Comparison of ENCODE assay signal across 1 cellular context in genomic region chr5:134409321-134409720, GRCh38.
TF ChIP-seq lines count a peak whose summit lies in the region.

No MANE protein-coding gene starts in this region.

TF ChIP-seq in HEK293, 187 proteins besides CTCF, POLR2A, EP300 and RAD21 (continued from another document):
- TF ChIP-seq ZNF18 (tag by site-specific recombination; IDR thresholded peaks at IDR 0.05) (peak; percentile 76), ZNF416 (tag by site-specific recombination; IDR thresholded peaks at IDR 0.05) (no peak), ZNF624 (tag by site-specific recombination; IDR thresholded peaks at IDR 0.05) (no peak), ZNF645 (tag by site-specific recombination; IDR thresholded peaks at IDR 0.05) (no peak), REPIN1 (tag by site-specific recombination; IDR thresholded peaks at IDR 0.05; ENCODE audit: low read depth) (no peak), ZNF2 (tag by site-specific recombination; IDR thresholded peaks at IDR 0.05) (no peak), ZNF138 (tag by site-specific recombination; IDR thresholded peaks at IDR 0.05; ENCODE audit: borderline replicate concordance) (no peak)
TF ChIP-seq in HEK293: peak in this region for 1.
